In genomic region chr9:106203832-106204516, GRCh38 we compare ENCODE assay signal across 1 cellular context.
TF ChIP-seq lines count a peak whose summit lies in the region.

No MANE protein-coding gene starts in this region.

TF ChIP-seq in GM23338, 12 proteins besides CTCF, POLR2A, EP300 and RAD21 (continued from another document):
- TF ChIP-seq, protein P1, sequence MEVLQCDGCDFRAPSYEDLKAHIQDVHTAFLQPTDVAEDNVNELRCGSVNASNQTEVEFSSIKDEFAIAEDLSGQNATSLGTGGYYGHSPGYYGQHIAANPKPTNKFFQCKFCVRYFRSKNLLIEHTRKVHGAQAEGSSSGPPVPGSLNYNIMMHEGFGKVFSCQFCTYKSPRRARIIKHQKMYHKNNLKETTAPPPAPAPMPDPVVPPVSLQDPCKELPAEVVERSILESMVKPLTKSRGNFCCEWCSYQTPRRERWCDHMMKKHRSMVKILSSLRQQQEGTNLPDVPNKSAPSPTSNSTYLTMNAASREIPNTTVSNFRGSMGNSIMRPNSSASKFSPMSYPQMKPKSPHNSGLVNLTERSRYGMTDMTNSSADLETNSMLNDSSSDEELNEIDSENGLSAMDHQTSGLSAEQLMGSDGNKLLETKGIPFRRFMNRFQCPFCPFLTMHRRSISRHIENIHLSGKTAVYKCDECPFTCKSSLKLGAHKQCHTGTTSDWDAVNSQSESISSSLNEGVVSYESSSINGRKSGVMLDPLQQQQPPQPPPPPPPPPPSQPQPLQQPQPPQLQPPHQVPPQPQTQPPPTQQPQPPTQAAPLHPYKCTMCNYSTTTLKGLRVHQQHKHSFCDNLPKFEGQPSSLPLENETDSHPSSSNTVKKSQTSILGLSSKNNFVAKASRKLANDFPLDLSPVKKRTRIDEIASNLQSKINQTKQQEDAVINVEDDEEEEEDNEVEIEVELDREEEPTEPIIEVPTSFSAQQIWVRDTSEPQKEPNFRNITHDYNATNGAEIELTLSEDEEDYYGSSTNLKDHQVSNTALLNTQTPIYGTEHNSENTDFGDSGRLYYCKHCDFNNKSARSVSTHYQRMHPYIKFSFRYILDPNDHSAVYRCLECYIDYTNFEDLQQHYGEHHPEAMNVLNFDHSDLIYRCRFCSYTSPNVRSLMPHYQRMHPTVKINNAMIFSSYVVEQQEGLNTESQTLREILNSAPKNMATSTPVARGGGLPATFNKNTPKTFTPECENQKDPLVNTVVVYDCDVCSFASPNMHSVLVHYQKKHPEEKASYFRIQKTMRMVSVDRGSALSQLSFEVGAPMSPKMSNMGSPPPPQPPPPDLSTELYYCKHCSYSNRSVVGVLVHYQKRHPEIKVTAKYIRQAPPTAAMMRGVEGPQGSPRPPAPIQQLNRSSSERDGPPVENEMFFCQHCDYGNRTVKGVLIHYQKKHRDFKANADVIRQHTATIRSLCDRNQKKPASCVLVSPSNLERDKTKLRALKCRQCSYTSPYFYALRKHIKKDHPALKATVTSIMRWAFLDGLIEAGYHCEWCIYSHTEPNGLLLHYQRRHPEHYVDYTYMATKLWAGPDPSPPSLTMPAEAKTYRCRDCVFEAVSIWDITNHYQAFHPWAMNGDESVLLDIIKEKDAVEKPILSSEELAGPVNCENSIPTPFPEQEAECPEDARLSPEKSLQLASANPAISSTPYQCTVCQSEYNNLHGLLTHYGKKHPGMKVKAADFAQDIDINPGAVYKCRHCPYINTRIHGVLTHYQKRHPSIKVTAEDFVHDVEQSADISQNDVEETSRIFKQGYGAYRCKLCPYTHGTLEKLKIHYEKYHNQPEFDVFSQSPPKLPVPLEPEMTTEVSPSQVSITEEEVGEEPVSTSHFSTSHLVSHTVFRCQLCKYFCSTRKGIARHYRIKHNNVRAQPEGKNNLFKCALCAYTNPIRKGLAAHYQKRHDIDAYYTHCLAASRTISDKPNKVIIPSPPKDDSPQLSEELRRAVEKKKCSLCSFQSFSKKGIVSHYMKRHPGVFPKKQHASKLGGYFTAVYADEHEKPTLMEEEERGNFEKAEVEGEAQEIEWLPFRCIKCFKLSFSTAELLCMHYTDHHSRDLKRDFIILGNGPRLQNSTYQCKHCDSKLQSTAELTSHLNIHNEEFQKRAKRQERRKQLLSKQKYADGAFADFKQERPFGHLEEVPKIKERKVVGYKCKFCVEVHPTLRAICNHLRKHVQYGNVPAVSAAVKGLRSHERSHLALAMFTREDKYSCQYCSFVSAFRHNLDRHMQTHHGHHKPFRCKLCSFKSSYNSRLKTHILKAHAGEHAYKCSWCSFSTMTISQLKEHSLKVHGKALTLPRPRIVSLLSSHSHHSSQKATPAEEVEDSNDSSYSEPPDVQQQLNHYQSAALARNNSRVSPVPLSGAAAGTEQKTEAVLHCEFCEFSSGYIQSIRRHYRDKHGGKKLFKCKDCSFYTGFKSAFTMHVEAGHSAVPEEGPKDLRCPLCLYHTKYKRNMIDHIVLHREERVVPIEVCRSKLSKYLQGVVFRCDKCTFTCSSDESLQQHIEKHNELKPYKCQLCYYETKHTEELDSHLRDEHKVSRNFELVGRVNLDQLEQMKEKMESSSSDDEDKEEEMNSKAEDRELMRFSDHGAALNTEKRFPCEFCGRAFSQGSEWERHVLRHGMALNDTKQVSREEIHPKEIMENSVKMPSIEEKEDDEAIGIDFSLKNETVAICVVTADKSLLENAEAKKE (CRISPR knock-in tag; IDR thresholded peaks at IDR 0.05), result no peak
- TF ChIP-seq CREB1 (CRISPR knock-in tag; IDR thresholded peaks at IDR 0.05; ENCODE audit: low read depth) (no peak), EZH2 (IDR thresholded peaks at IDR 0.05; ENCODE audit: low read depth, unreplicated experiment) (no peak), ZNF331 (CRISPR knock-in tag; IDR thresholded peaks at IDR 0.05; ENCODE audit: low read depth) (no peak), ZNF114 (CRISPR knock-in tag; IDR thresholded peaks at IDR 0.05) (no peak), JUNB (IDR thresholded peaks at IDR 0.05; ENCODE audit: unreplicated experiment) (no peak)
TF ChIP-seq in GM23338: peak in this region for 0.
